8 cellular contexts compared by ENCODE assay signal in the genomic region with DNA sequence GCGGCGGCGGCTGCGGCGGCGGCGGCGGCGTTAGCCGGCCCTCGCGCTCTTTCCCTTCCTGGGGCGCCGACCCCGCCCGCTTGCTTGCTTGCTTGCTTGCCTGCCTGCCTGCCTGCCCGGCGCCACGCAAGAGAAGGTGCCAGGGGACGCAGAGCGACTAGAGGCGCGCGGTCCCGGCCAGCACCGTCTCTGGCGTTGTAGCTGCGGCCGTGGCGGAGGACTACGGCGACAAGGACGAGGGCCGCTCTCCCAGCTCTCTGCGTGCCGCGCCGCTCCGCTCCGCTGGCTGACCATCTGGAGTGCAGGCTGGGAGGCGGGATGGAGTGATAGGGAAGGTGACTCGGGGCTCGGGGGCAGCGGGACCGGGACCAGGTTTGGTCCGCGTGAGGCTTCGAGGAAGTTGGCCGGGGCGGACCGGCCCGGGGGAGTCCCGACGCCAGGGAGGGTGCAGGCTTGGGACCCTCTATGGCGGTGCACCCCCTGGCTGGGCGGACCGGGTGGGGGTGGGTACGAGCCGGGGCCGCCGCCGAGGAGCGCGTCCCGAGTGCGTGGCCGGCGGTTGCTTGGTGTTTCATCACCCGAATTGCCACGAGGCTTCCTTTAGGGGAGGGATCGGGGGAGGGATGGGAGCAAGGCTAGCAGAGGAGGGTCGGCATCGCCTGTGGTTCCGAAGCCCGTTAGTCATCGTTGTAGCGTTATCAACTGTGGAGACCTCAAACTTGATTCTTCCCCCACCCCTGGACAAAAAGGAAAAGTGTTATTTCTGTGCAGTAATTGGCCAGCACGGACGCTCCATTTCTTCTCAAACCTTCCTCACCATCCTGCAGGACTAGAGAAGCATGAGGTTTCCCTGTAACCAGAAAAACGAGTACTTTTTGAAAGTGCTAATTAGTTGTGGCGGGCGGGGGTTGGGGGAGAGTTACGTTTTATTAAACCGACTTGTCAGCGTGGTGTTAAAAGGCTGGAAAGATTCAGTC.
DNase-seq lines count a peak whose midpoint lies in the region; ATAC-seq and TF ChIP-seq lines count a peak whose summit lies in the region.

No MANE protein-coding gene starts in this region.

- peak; percentile 61 to 64 for DNase-seq in NCI-H446 (lab: John Stamatoyannopoulos, UW)
- DNase-seq in NCI-H446 treated with DMSO at 0.1 percent for 48 hours (lab: John Stamatoyannopoulos, UW), result no peak
- peak; percentile 89 for DNase-seq in NCI-H146 (lab: John Stamatoyannopoulos, UW)
- peak; percentile 56 to 57 for DNase-seq in activated CD4-positive, alpha-beta T cell treated with anti-CD3 and anti-CD28 coated beads for 24 hours (ENCODE audit: low read depth in 2 of 2)
- DNase-seq in choroid plexus epithelial cell (ENCODE audit: low read depth), result peak; percentile 90
- DNase-seq in left kidney (ENCODE audit: low read depth, low spot score), result peak; percentile 90
- DNase-seq in stimulated activated CD4-positive, alpha-beta T cell treated with anti-CD3 and anti-CD28 coated beads, Interleukin-2, amount 100 ng/mL, for 24 hours, result peak; percentile 74 to 77

- H3K4me3 ChIP-seq in choroid plexus epithelial cell (ENCODE audit: low read depth, low read length), result peak overlapping the region; percentile 99

- peak; percentile 33 for ATAC-seq in HG02588 (IDR thresholded peaks at IDR 0.05; ENCODE audit: unreplicated experiment)

- TF ChIP-seq CTCF in choroid plexus epithelial cell (conservative IDR thresholded peaks at IDR 0.05; ENCODE audit: low read depth, low read length), result no peak
